In genomic region chr5:179292681-179293080, GRCh38 we compare ENCODE assay signal across 20 cellular contexts. TPM values are rescaled to one million over a fixed set of nuclear protein-coding genes. Genes with fewer than 3 reads are reported as not detected.
"Had no signal": no experiment of that assay in that cellular context is flagged by ENCODE, and none has a peak within 500 bp of the region (broad histone marks: within the 10 kb centered on the region; RNA-seq: fewer than 3 reads in every experiment).

No MANE protein-coding gene starts in this region.

- H3K36me3 Mint-ChIP-seq: activated naive CD8-positive, alpha-beta T cell treated with anti-CD3 and anti-CD28 coated beads for 36 hours had no signal

- DNase-seq: activated CD4-positive, alpha-beta T cell treated with anti-CD3 and anti-CD28 coated beads for 4 hours; activated CD8-positive, alpha-beta memory T cell treated with anti-CD3 and anti-CD28 coated beads, Interleukin-2, amount 50 U/mL, for 4 hours; activated CD8-positive, alpha-beta T cell treated with anti-CD3 and anti-CD28 coated beads for 36 hours; activated naive CD8-positive, alpha-beta T cell treated with anti-CD3 and anti-CD28 coated beads for 36 hours; activated T-cell treated with anti-CD3 and anti-CD28 coated beads, Interleukin-2, amount 50 U/mL, for 72 hours; cerebellar nuclear complex; dermis blood vessel endothelial cell; effector memory CD8-positive, alpha-beta T cell; midbrain; naive B cell; occipital lobe; stimulated activated CD4-positive, alpha-beta T cell treated with anti-CD3 and anti-CD28 coated beads, Interleukin-2, amount 100 ng/mL, for 48 hours; stimulated activated naive CD4-positive, alpha-beta T cell; transverse colon had no signal

- H3K4me3 ChIP-seq: gastroesophageal sphincter, lung, prostate gland, SK-N-MC, transverse colon had no signal

- H3K27me3 ChIP-seq: gastroesophageal sphincter, transverse colon had no signal

- H3K4me1 ChIP-seq: prostate gland had no signal

- H3K36me3 ChIP-seq: gastroesophageal sphincter, prostate gland, transverse colon had no signal

- H3K27ac ChIP-seq: epithelial cell of prostate, gastroesophageal sphincter, prostate gland, SK-N-MC, transverse colon had no signal

- H3K4me3 Mint-ChIP-seq: activated CD8-positive, alpha-beta T cell treated with anti-CD3 and anti-CD28 coated beads for 36 hours; activated naive CD8-positive, alpha-beta T cell treated with anti-CD3 and anti-CD28 coated beads for 36 hours; activated T-cell treated with anti-CD3 and anti-CD28 coated beads, Interleukin-2, amount 50 U/mL, for 72 hours; effector memory CD8-positive, alpha-beta T cell had no signal

- H3K27me3 Mint-ChIP-seq: activated CD8-positive, alpha-beta T cell treated with anti-CD3 and anti-CD28 coated beads for 36 hours; activated naive CD8-positive, alpha-beta T cell treated with anti-CD3 and anti-CD28 coated beads for 36 hours had no signal

- H3K9me3 ChIP-seq: gastroesophageal sphincter, prostate gland, transverse colon had no signal

- H3K27ac Mint-ChIP-seq: activated CD8-positive, alpha-beta T cell treated with anti-CD3 and anti-CD28 coated beads for 36 hours; activated naive CD8-positive, alpha-beta T cell treated with anti-CD3 and anti-CD28 coated beads for 36 hours; activated T-cell treated with anti-CD3 and anti-CD28 coated beads, Interleukin-2, amount 50 U/mL, for 72 hours; effector memory CD8-positive, alpha-beta T cell had no signal

- H3K9me3 Mint-ChIP-seq: activated CD8-positive, alpha-beta T cell treated with anti-CD3 and anti-CD28 coated beads for 36 hours; activated naive CD8-positive, alpha-beta T cell treated with anti-CD3 and anti-CD28 coated beads for 36 hours; activated T-cell treated with anti-CD3 and anti-CD28 coated beads, Interleukin-2, amount 50 U/mL, for 72 hours had no signal

- H3K4me1 Mint-ChIP-seq: activated naive CD8-positive, alpha-beta T cell treated with anti-CD3 and anti-CD28 coated beads for 36 hours; naive B cell had no signal

RNA-seq across cellular contexts. Expression of gene ADAMTS2, which starts 52.6 kb away (rescaled TPM):
- total RNA-seq: activated CD8-positive, alpha-beta T cell treated with anti-CD3 and anti-CD28 coated beads for 36 hours; activated naive CD8-positive, alpha-beta T cell treated with anti-CD3 and anti-CD28 coated beads for 36 hours; activated T-cell treated with anti-CD3 and anti-CD28 coated beads, Interleukin-2, amount 50 U/mL, for 72 hours; T-helper 1 cell treated with Interleukin-12 subunit alpha and Interleukin-12 subunit beta and Interleukin-4 antibody, amounts not matched to agents 30 ng/mL and 1 ng/mL, for 36 hours had no signal
